ENCODE assay signal across 14 cellular contexts in the genomic region with DNA sequence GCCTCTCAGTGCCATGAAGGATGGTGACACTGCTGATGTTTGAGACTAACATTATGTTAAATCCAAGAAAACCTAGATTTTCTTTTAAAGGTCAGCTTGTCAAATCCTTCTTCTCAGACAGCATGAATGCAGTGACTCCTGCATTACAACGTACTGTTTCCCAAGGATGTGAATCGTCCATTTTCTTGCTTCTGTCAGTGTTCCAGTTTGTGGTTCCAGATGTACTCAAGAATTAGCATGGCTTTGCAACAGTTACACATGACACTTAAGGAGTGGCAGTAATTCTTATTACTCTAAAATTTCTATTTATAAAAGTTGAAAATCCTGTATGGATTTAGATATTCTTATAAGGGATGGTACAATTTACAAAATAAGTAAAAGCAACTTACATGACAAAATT. TPM values are rescaled to one million over a fixed set of nuclear protein-coding genes. Genes with fewer than 3 reads are reported as not detected.
DNase-seq lines count a peak whose midpoint lies in the region; ATAC-seq and TF ChIP-seq lines count a peak whose summit lies in the region.
"Had no signal": no experiment of that assay in that cellular context is flagged by ENCODE, and none has a peak within 500 bp of the region (broad histone marks: within the 10 kb centered on the region; RNA-seq: fewer than 3 reads in every experiment).

No MANE protein-coding gene starts in this region.

- H3K27ac Mint-ChIP-seq in activated CD4-positive, alpha-beta T cell treated with anti-CD3 and anti-CD28 coated beads, Interleukin-2, amount 10 ng/mL, durations not matched to agents 7 days and 5 days: peak overlapping the region; percentile 99
- peak overlapping the region; percentile 54 for H3K27ac Mint-ChIP-seq in activated naive CD8-positive, alpha-beta T cell treated with anti-CD3 and anti-CD28 coated beads for 36 hours
- H3K27ac Mint-ChIP-seq in nephron: no peak overlapping the region
- H3K27ac Mint-ChIP-seq: progenitor cell of endocrine pancreas had no signal

- peaks cover 26% of the 10 kb centered on the region for H3K36me3 Mint-ChIP-seq in activated CD4-positive, alpha-beta T cell treated with anti-CD3 and anti-CD28 coated beads, Interleukin-2, amount 10 ng/mL, durations not matched to agents 7 days and 5 days (ENCODE audit: low read depth)
- H3K36me3 Mint-ChIP-seq in activated naive CD8-positive, alpha-beta T cell treated with anti-CD3 and anti-CD28 coated beads for 36 hours: peaks cover 14% of the 10 kb centered on the region
- no peaks in the 10 kb centered on the region for H3K36me3 Mint-ChIP-seq in nephron (ENCODE audit: low read depth)

- no peak overlapping the region for H4K91ac ChIP-seq in IMR-90 (ENCODE audit: insufficient read depth, low read depth, low read length)

- 0 out of 2 replicates have a peak overlapping the region, but pooled peaks have one; percentile 7 for H2BK20ac ChIP-seq in IMR-90 (ENCODE audit: low read depth, low read length)

- no peaks in the 10 kb centered on the region for H3K9me3 Mint-ChIP-seq in activated CD4-positive, alpha-beta T cell treated with anti-CD3 and anti-CD28 coated beads, Interleukin-2, amount 10 ng/mL, durations not matched to agents 7 days and 5 days
- H3K9me3 Mint-ChIP-seq in activated naive CD8-positive, alpha-beta T cell treated with anti-CD3 and anti-CD28 coated beads for 36 hours: peaks cover 1% of the 10 kb centered on the region
- H3K9me3 Mint-ChIP-seq in nephron: no peaks in the 10 kb centered on the region

- intact Hi-C loops in IMR-90 (cut with micrococcal nuclease): loop anchor here (5.0 to 10.0 kb wide), 2 partner anchors 86 to 388 kb away; no protein-coding TSS in a partner anchor

- H3K4me1 Mint-ChIP-seq in activated CD4-positive, alpha-beta T cell treated with anti-CD3 and anti-CD28 coated beads, Interleukin-2, amount 10 ng/mL, durations not matched to agents 7 days and 5 days: peaks cover 76% of the 10 kb centered on the region
- H3K4me1 Mint-ChIP-seq in activated naive CD8-positive, alpha-beta T cell treated with anti-CD3 and anti-CD28 coated beads for 36 hours: peaks cover 69% of the 10 kb centered on the region
- H3K4me1 Mint-ChIP-seq in nephron: peaks cover 19% of the 10 kb centered on the region

- H2AFZ ChIP-seq in IMR-90 (replicated peaks; ENCODE audit: low read length, poor library complexity): no peak overlapping the region

- CTCF ChIA-PET in activated CD4-positive, alpha-beta T cell treated with anti-CD3 and anti-CD28 coated beads, Interleukin-2, amount 10 ng/mL, durations not matched to agents 7 days and 5 days (lab: Charles Lee): interaction anchor here (1.0 to 1.2 kb wide), 2 partner anchors 15 to 35 kb away, joined by 3 read pairs; no protein-coding TSS in a partner anchor
- CTCF ChIA-PET in IMR-90 (lab: Yijun Ruan, JAX): interaction anchor here (0.7 kb wide), 1 partner anchor 353 kb away, joined by 3 read pairs; no protein-coding TSS in a partner anchor

- H3K27ac ChIP-seq in IMR-90 (ENCODE audit: insufficient read depth, low read length): no peak overlapping the region

- H3K27me3 Mint-ChIP-seq in activated CD4-positive, alpha-beta T cell treated with anti-CD3 and anti-CD28 coated beads, Interleukin-2, amount 10 ng/mL, durations not matched to agents 7 days and 5 days: no peaks in the 10 kb centered on the region
- H3K27me3 Mint-ChIP-seq in activated naive CD8-positive, alpha-beta T cell treated with anti-CD3 and anti-CD28 coated beads for 36 hours: no peaks in the 10 kb centered on the region
- peaks cover 35% of the 10 kb centered on the region for H3K27me3 Mint-ChIP-seq in nephron (ENCODE audit: low read depth)

- H4K20me1 ChIP-seq in IMR-90 (ENCODE audit: insufficient read depth, low read length): peaks cover 13% of the 10 kb centered on the region

- no peak overlapping the region for H2BK5ac ChIP-seq in IMR-90 (ENCODE audit: low read depth, low read length, poor library complexity, severe bottlenecking)

- H3K4me2 ChIP-seq in IMR-90 (ENCODE audit: low read depth, low read length): no peak overlapping the region

- dilution Hi-C loops in IMR-90 (cut with HindIII; ENCODE audit: low sequenced_read_pairs, unreplicated experiment): no loop called here

- no peak for ATAC-seq in IMR-90 (ENCODE audit: low read depth)
- ATAC-seq in GM21723 (IDR thresholded peaks at IDR 0.05; ENCODE audit: unreplicated experiment): no peak

- no peak overlapping the region for H3K23ac ChIP-seq in IMR-90 (ENCODE audit: low read depth, low read length)

- H3K14ac ChIP-seq in IMR-90 (replicated peaks; ENCODE audit: low read depth, low read length): no peak overlapping the region

- no peak overlapping the region for H3K4me3 ChIP-seq in IMR-90 (ENCODE audit: insufficient read depth, low read depth, low read length)

- no TSS peak for BruUV-seq in IMR-90 (replicated peaks; lab: Mats Ljungman, UMichigan)

- no CpG with 5 or more reads among the region's 2 CpGs for WGBS in IMR-90 (ENCODE audit: extremely low coverage in 2 of 2, insufficient read length in 1 of 2), 2 experiments

- in situ Hi-C loops in IMR-90 (cut with MboI; ENCODE audit: low sequenced_read_pairs): no loop called here

- TF ChIP-seq CTCF in IMR-90 (conservative IDR thresholded peaks at IDR 0.05; ENCODE audit: low read depth, low read length): no peak
- no peak for TF ChIP-seq CTCF in nephron (IDR thresholded peaks at IDR 0.05; ENCODE audit: unreplicated experiment in 3 of 3)

- DNase-seq in activated CD4-positive, alpha-beta T cell treated with anti-CD3 and anti-CD28 coated beads, Interleukin-2, amount 10 ng/mL, durations not matched to agents 7 days and 5 days: no peak
- no peak for DNase-seq in activated CD4-positive, alpha-beta T cell treated with anti-CD3 and anti-CD28 coated beads for 1 hour
- DNase-seq in IMR-90 (peak; percentile 19), DMS53 (lab: John Stamatoyannopoulos, UW) (no peak)
- DNase-seq in activated naive CD8-positive, alpha-beta T cell treated with anti-CD3 and anti-CD28 coated beads for 36 hours: no peak
- no peak for DNase-seq in effector CD4-positive, alpha-beta T cell
- DNase-seq: activated CD4-positive, alpha-beta T cell treated with anti-CD3 and anti-CD28 coated beads, Interleukin-2, amount 50 U/mL, for 1 hour; activated gamma-delta T cell; GDM1; NCI-H2081; NCI-H774 had no signal

- H2BK15ac ChIP-seq in IMR-90 (ENCODE audit: low read depth, low read length): no peak overlapping the region

- H3K9me1 ChIP-seq in IMR-90 (ENCODE audit: insufficient read depth, low read length): peaks cover 5% of the 10 kb centered on the region; the same call in 1 of the 2 replicates

- no peak overlapping the region for H3K18ac ChIP-seq in IMR-90 (ENCODE audit: low read depth, low read length)

- H3K4ac ChIP-seq in IMR-90 (ENCODE audit: low read depth, low read length): no peak overlapping the region

- peaks cover 8% of the 10 kb centered on the region for H3K27me3 ChIP-seq in IMR-90 (ENCODE audit: control insufficient read depth, insufficient read depth, low read length)

- TF ChIP-seq POLR2A in IMR-90 (IDR thresholded peaks at IDR 0.05; ENCODE audit: low read depth, low read length): no peak

- H4K5ac ChIP-seq in IMR-90 (ENCODE audit: low read depth, low read length): no peak overlapping the region

- no peak overlapping the region for H4K8ac ChIP-seq in IMR-90 (ENCODE audit: low read depth in 2 of 2, low read length in 2 of 2)

- POLR2A ChIA-PET in activated CD4-positive, alpha-beta T cell treated with anti-CD3 and anti-CD28 coated beads, Interleukin-2, amount 10 ng/mL, durations not matched to agents 7 days and 5 days (lab: Charles Lee): no interaction called here
- POLR2A ChIA-PET in IMR-90 (lab: Charles Lee; ENCODE audit: unreplicated experiment): no interaction called here

- H2AK9ac ChIP-seq in IMR-90 (replicated peaks; ENCODE audit: low read depth, low read length, poor library complexity): no peak overlapping the region

- H3K79me1 ChIP-seq in IMR-90 (ENCODE audit: low read depth in 1 of 2, low read length in 2 of 2): peaks cover 13 to 22% of the 10 kb centered on the region in 2 experiments

- peaks cover 4% of the 10 kb centered on the region; the same call in 1 of the 2 replicates for H3K4me1 ChIP-seq in IMR-90 (ENCODE audit: control insufficient read depth, insufficient read depth, low read length)

- no peak overlapping the region for H3K9ac ChIP-seq in IMR-90 (ENCODE audit: low read depth, low read length)

- no peak overlapping the region for H2BK120ac ChIP-seq in IMR-90 (ENCODE audit: low read depth, low read length)

- no peak overlapping the region for H3K56ac ChIP-seq in IMR-90 (ENCODE audit: extremely low read depth, insufficient read depth, low read length)

- peak overlapping the region; percentile 55 for H3K4me3 Mint-ChIP-seq in activated CD4-positive, alpha-beta T cell treated with anti-CD3 and anti-CD28 coated beads, Interleukin-2, amount 10 ng/mL, durations not matched to agents 7 days and 5 days
- no peak overlapping the region for H3K4me3 Mint-ChIP-seq in activated naive CD8-positive, alpha-beta T cell treated with anti-CD3 and anti-CD28 coated beads for 36 hours
- peak overlapping the region; percentile 38 to 52 (median 38) for H3K4me3 Mint-ChIP-seq in nephron

- no peak for TF ChIP-seq RAD21 in IMR-90 (IDR thresholded peaks at IDR 0.05; ENCODE audit: low read length)

- no peaks in the 10 kb centered on the region for H3K9me3 ChIP-seq in IMR-90 (ENCODE audit: control insufficient read depth, insufficient read depth, low read length)

- H2AK5ac ChIP-seq in IMR-90 (ENCODE audit: low read depth, low read length): no peak overlapping the region

- no peaks in the 10 kb centered on the region for H3K36me3 ChIP-seq in IMR-90 (ENCODE audit: control insufficient read depth, insufficient read depth, low read length)

TF ChIP-seq in IMR-90, 13 proteins besides CTCF, POLR2A, EP300 and RAD21 (continues in another document):
- TF ChIP-seq RCOR1 (IDR thresholded peaks at IDR 0.05; ENCODE audit: insufficient replicate concordance, low read length): no peak
- no peak for TF ChIP-seq NFE2L2 (IDR thresholded peaks at IDR 0.05; ENCODE audit: low read depth, low read length)
- no peak for TF ChIP-seq MXI1 (IDR thresholded peaks at IDR 0.05; ENCODE audit: borderline replicate concordance, low read depth, low read length)
- TF ChIP-seq SMC3 (IDR thresholded peaks at IDR 0.05; ENCODE audit: low read depth, low read length): no peak
- no peak for TF ChIP-seq RFX5 (IDR thresholded peaks at IDR 0.05; ENCODE audit: low read depth, low read length)
- no peak for TF ChIP-seq BHLHE40 (IDR thresholded peaks at IDR 0.05; ENCODE audit: low read depth, low read length)
- TF ChIP-seq CEBPB (IDR thresholded peaks at IDR 0.05; ENCODE audit: low read depth, low read length): no peak

RNA-seq across cellular contexts. Expression of a gene that starts 1.5 kb away (rescaled TPM):
- total RNA-seq in activated CD4-positive, alpha-beta T cell treated with anti-CD3 and anti-CD28 coated beads, Interleukin-2, amount 10 ng/mL, durations not matched to agents 7 days and 5 days: 10 to 100 TPM; 93.0 to 93.5 TPM
- 20.8 and 22.8 TPM in 2 replicates for total RNA-seq in IMR-90 (2012; rRNA removed)
- polyA plus RNA-seq in IMR-90 (2012; rRNA removed): 8.0 and 9.1 TPM in 2 replicates
- polyA plus RNA-seq in IMR-90 (2012; cell fraction: cytosol; rRNA removed): 3.6 and 4.1 TPM in 2 replicates
- polyA plus RNA-seq in IMR-90 (2012; cell fraction: nucleus; rRNA removed; ENCODE audit: low replicate concordance): 5.4 and 10.4 TPM in 2 replicates
- 10 to 100 TPM; 43.8 to 45.3 TPM for total RNA-seq in activated naive CD8-positive, alpha-beta T cell treated with anti-CD3 and anti-CD28 coated beads for 36 hours

Comparison
In these comparisons a context has a peak if more than half of its experiments do, and no peak if none do; other contexts are left out.
1. H3K27ac Mint-ChIP-seq: peak in activated CD4-positive, alpha-beta T cell treated with anti-CD3 and anti-CD28 coated beads, Interleukin-2, amount 10 ng/mL, durations not matched to agents 7 days and 5 days (single experiment) and activated naive CD8-positive, alpha-beta T cell treated with anti-CD3 and anti-CD28 coated beads for 36 hours (single experiment); none in nephron (0 of 3).